8 cellular contexts compared by ENCODE assay signal in the genomic region with DNA sequence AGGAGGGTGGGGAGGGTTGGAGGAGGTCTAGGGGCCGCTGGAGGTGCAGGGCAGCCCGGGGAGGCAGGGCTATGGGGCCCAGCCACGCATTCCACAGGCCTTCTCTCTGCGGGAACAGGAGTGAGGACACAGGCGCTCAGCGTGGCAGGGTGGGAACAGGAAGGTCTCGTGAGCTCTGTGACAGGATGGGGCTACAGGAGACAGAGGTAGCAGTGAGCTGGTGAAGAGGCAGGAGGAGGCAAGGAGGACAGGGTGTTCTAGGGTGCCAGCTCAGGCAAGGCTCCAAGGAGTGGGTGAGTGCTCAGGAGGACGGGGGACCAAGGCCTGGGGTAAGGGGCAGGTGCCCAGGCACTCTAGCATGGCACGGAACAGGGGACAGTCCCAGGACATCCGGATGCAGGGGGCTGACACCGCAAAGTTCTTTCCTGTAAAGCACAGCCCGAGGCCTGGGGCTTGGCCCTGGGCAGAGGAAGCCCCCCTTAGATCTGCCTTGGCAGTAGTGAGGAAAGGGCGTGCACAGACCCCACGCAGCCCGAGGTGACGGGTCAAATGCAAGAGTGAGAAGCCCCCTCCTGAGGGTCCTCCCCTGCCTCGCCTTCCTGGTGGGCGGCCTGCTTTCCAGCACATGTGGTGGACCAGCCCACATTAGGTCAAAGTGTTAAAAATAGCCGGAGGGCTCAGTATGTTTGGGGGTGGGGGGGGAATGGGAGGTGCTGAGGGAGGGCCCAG. TPM values are rescaled to one million over a fixed set of nuclear protein-coding genes. Genes with fewer than 3 reads are reported as not detected.
DNase-seq lines count a peak whose midpoint lies in the region; ATAC-seq lines count a peak whose summit lies in the region.

No MANE protein-coding gene starts in this region.

- peaks cover 36 to 57% (median 45%) of the 10 kb centered on the region in 7 donors for H3K4me1 Mint-ChIP-seq in naive thymus-derived CD4-positive, alpha-beta T cell

- peak overlapping the region; percentile 92 to 100 (median 97) for H3K4me3 Mint-ChIP-seq in naive thymus-derived CD4-positive, alpha-beta T cell

- H3K9me3 Mint-ChIP-seq in naive thymus-derived CD4-positive, alpha-beta T cell: peaks cover 0 to 6% (median 0%) of the 10 kb centered on the region in 11 donors

- POLR2A ChIA-PET in naive thymus-derived CD4-positive, alpha-beta T cell (lab: Charles Lee): interaction anchor here (0.7 to 21.7 kb wide), 17 partner anchors 9 to 221 kb away, joined by 3 to 2591 read pairs (median 13); a partner anchor contains a TSS

- peak; percentile 4 for DNase-seq in HCEC 1CT
- DNase-seq in activated CD4-positive, alpha-beta T cell treated with anti-CD3 and anti-CD28 coated beads for 48 hours: peak; percentile 55
- no peak for DNase-seq in epithelial cell of prostate (ENCODE audit: low read depth, low spot score)
- peak in 8 of 9 donors; percentile 33 to 54 (median 48) for DNase-seq in naive thymus-derived CD4-positive, alpha-beta T cell
- DNase-seq in aorta: peak; percentile 81 to 87
- DNase-seq in H4 (ENCODE audit: low spot score): no peak
- DNase-seq in NCI-H128 (lab: John Stamatoyannopoulos, UW; ENCODE audit: unreplicated experiment): no peak

- H3K27me3 Mint-ChIP-seq in naive thymus-derived CD4-positive, alpha-beta T cell: peaks cover 0 to 5% (median 0%) of the 10 kb centered on the region in 5 donors

- no peaks in the 10 kb centered on the region for H3K27me3 ChIP-seq in naive thymus-derived CD4-positive, alpha-beta T cell (ENCODE audit: control insufficient read depth in 2 of 2, insufficient read depth in 2 of 2, low read length in 2 of 2)
- H3K27me3 ChIP-seq in aorta (ENCODE audit: control insufficient read depth in 1 of 2, insufficient read depth in 2 of 2, low read length in 1 of 2): peaks cover 0 to 1% of the 10 kb centered on the region in 2 donors

- H3K4me3 ChIP-seq in naive thymus-derived CD4-positive, alpha-beta T cell (ENCODE audit: low read length): peak overlapping the region; percentile 82
- H3K4me3 ChIP-seq in aorta (ENCODE audit: low read length in 2 of 2): no peak overlapping the region

- peak overlapping the region; percentile 100 for H3K27ac ChIP-seq in epithelial cell of prostate
- peak overlapping the region; percentile 98 for H3K27ac ChIP-seq in naive thymus-derived CD4-positive, alpha-beta T cell (ENCODE audit: low read depth, low read length)
- peak overlapping the region; percentile 97 for H3K27ac ChIP-seq in aorta (ENCODE audit: low read depth in 1 of 2, low read length in 2 of 2)

- peaks cover 0 to 9% (median 0%) of the 10 kb centered on the region in 3 experiments for H3K36me3 ChIP-seq in naive thymus-derived CD4-positive, alpha-beta T cell (ENCODE audit: control insufficient read depth in 2 of 3, insufficient read depth in 3 of 3, low read length in 3 of 3)
- no peaks in the 10 kb centered on the region for H3K36me3 ChIP-seq in aorta (ENCODE audit: control insufficient read depth in 1 of 2, insufficient read depth in 2 of 2, low read length in 1 of 2)

- CTCF ChIA-PET in naive thymus-derived CD4-positive, alpha-beta T cell (lab: Charles Lee): interaction anchor here (0.5 to 7.7 kb wide), 19 partner anchors 7 to 348 kb away, joined by 3 to 90 read pairs (median 11); a partner anchor contains a TSS

- H3K4me1 ChIP-seq in naive thymus-derived CD4-positive, alpha-beta T cell (ENCODE audit: control insufficient read depth in 2 of 2, insufficient read depth in 2 of 2, low read length in 2 of 2): peaks cover 36 to 46% of the 10 kb centered on the region in 2 donors
- H3K4me1 ChIP-seq in aorta (ENCODE audit: control insufficient read depth in 1 of 2, insufficient read depth in 2 of 2, low read length in 2 of 2): no peaks in the 10 kb centered on the region

- 6 to 10% methylated on average over 18 to 19 of the region's 19 CpGs for WGBS in aorta, 2 donors

- intact Hi-C loops in naive thymus-derived CD4-positive, alpha-beta T cell (cut with micrococcal nuclease): loop anchor here in 1 of 2 donors (1.0 to 5.0 kb wide), 3 partner anchors 7 to 157 kb away; no protein-coding TSS in a partner anchor
- intact Hi-C loops in aorta (cut with DNase I): loop anchor here (2.0 to 5.0 kb wide), 5 partner anchors 36 to 93 kb away; a partner anchor contains a TSS

- peak overlapping the region; percentile 98 to 100 (median 99) for H3K27ac Mint-ChIP-seq in naive thymus-derived CD4-positive, alpha-beta T cell

- H3K36me3 Mint-ChIP-seq in naive thymus-derived CD4-positive, alpha-beta T cell: peaks cover 0 to 6% (median 0%) of the 10 kb centered on the region in 5 donors

- ATAC-seq in naive thymus-derived CD4-positive, alpha-beta T cell: no peak
- ATAC-seq in aorta (ENCODE audit: low FRiP score) (no peak), HG03097 (IDR thresholded peaks at IDR 0.05; ENCODE audit: low FRiP score, unreplicated experiment) (no peak)

- H3K9me3 ChIP-seq in naive thymus-derived CD4-positive, alpha-beta T cell (ENCODE audit: control insufficient read depth in 2 of 3, low read length in 3 of 3): no peaks in the 10 kb centered on the region
- H3K9me3 ChIP-seq in aorta (ENCODE audit: control insufficient read depth, low read length): no peaks in the 10 kb centered on the region

RNA-seq across cellular contexts. Expression of a gene that starts 4.7 kb away (rescaled TPM):
- 1,000 to 10,000 TPM in 1 of 5 experiments, 100 to 1,000 TPM in 4; 358 to 1,454 (median 414) TPM for total RNA-seq in naive thymus-derived CD4-positive, alpha-beta T cell
- polyA plus RNA-seq in naive thymus-derived CD4-positive, alpha-beta T cell: 1 to 10 TPM; 2.5 to 2.6 TPM
- total RNA-seq in aorta: 1,000 to 10,000 TPM; 1,566 to 1,734 TPM
- 1,000 to 10,000 TPM in 1 of 2 donors, 100 to 1,000 TPM in 1; 239 to 1,307 TPM for polyA plus RNA-seq in aorta
- total RNA-seq in H4 (2014; rRNA removed; shearing (Covaris generic)): 2.9 and 3.4 TPM in 2 replicates

RNA-seq across cellular contexts. Expression of a gene that starts 31.4 kb away (rescaled TPM):
- 10 to 100 TPM; 28.9 to 66.8 (median 44.7) TPM for total RNA-seq in naive thymus-derived CD4-positive, alpha-beta T cell
- 10 to 100 TPM; 39.3 to 55.8 TPM for polyA plus RNA-seq in naive thymus-derived CD4-positive, alpha-beta T cell
- total RNA-seq in aorta: 10 to 100 TPM; 27.8 to 39.5 TPM
- polyA plus RNA-seq in aorta: 10 to 100 TPM; 16.8 to 19.2 TPM
- total RNA-seq in H4 (2014; rRNA removed; shearing (Covaris generic)): 16.3 and 37.3 TPM in 2 replicates

RNA-seq across cellular contexts. Expression of a gene that starts 35.4 kb away (rescaled TPM):
- 10 to 100 TPM; 20.2 to 90.6 (median 34.1) TPM for total RNA-seq in naive thymus-derived CD4-positive, alpha-beta T cell
- 10 to 100 TPM; 12.3 to 21.3 TPM for polyA plus RNA-seq in naive thymus-derived CD4-positive, alpha-beta T cell
- total RNA-seq in aorta: 10 to 100 TPM in 1 of 2 donors, 1 to 10 TPM in 1; 9.1 to 16.0 TPM
- 10 to 100 TPM in 1 of 2 donors, 1 to 10 TPM in 1; 5.6 to 10.7 TPM for polyA plus RNA-seq in aorta
- 0.10 and 0.91 TPM in 2 replicates for total RNA-seq in H4 (2014; rRNA removed; shearing (Covaris generic))

Comparison
In these comparisons a context has a peak if more than half of its experiments do, and no peak if none do; other contexts are left out.
1. DNase-seq: peak in HCEC 1CT (single experiment), activated CD4-positive, alpha-beta T cell treated with anti-CD3 and anti-CD28 coated beads for 48 hours (single experiment), naive thymus-derived CD4-positive, alpha-beta T cell (8 of 9) and aorta (2 of 2); none in epithelial cell of prostate (single experiment), H4 (single experiment) and NCI-H128 (single experiment).
2. RNA of a gene that starts 4.7 kb away (total RNA-seq): 1,566 to 1,734 TPM in aorta and 358 to 1,454 TPM in naive thymus-derived CD4-positive, alpha-beta T cell; 2.9 to 3.4 TPM in H4; every median in the first group is over 10 times any median in the second.
3. Peak in every context shown above with its lines, with median percentiles within 50 percentile points of each other: H3K27ac ChIP-seq.